Comparison of ENCODE assay signal across 17 cellular contexts in the genomic region with DNA sequence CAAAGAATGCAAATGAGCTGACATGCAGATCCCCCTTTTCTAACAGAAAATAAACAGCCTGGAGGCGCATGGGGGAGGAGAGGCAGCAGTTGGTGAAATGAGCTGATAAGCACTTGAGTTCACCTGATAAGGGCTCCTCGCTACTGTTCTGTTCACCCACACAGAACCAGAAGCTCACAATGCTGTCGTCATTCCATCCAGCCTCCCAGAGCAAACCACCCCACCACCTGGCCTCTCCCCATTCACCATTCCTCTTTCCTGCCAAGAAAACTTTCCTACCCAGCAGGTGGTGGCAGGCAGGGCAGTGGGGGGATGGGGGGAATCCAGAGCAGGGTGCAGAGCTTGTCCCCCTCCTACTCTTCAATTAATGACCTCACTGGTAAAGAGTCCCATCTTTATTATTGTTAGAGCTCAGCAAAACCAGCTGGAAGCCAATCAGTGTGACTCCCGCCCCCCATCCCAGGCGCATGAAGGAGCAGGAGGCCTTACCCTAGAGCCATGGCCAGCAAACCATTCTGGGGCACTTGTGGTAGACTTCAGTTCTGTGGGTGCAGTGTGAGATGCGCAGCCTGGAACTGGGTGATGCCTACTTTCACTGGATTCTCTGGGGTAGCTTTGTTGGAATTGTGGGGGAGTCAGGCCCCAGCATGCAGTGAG.
A peak's percentile ranks its signal among the peaks of the same experiment; 100 is the strongest.
DNase-seq lines count a peak whose midpoint lies in the region; ATAC-seq and TF ChIP-seq lines count a peak whose summit lies in the region.
"Had no signal": no experiment of that assay in that cellular context is flagged by ENCODE, and none has a peak within 500 bp of the region (broad histone marks: within the 10 kb centered on the region; RNA-seq: fewer than 3 reads in every experiment).

No MANE protein-coding gene starts in this region.

- no peaks in the 10 kb centered on the region for H3K23me2 ChIP-seq in H9 (ENCODE audit: insufficient read length, low read depth, low read length, poor library complexity, severe bottlenecking)

- no peak overlapping the region for H4K5ac ChIP-seq in H9 (ENCODE audit: insufficient read length, low read depth, low read length)

- H3K27me3 ChIP-seq in H9 (ENCODE audit: insufficient read depth, low read length), result no peaks in the 10 kb centered on the region
- H3K27me3 ChIP-seq: Peyer's patch had no signal

- ATAC-seq in activated CD8-positive, alpha-beta memory T cell treated with anti-CD3 and anti-CD28 coated beads, Interleukin-2, amount 10 ng/mL, durations not matched to agents 7 days and 5 days, result no peak
- ATAC-seq: esophagus mucosa; stimulated activated naive CD8-positive, alpha-beta T cell treated with anti-CD3 and anti-CD28 coated beads, Interleukin-15, amount 100 ng/mL, for 72 hours had no signal

- H3K9me3 ChIP-seq in H9 (ENCODE audit: control insufficient read depth, low read depth, low read length), result no peaks in the 10 kb centered on the region
- H3K9me3 ChIP-seq: Peyer's patch, SK-N-SH had no signal

- no peak overlapping the region for H3K56ac ChIP-seq in H9 (ENCODE audit: insufficient read length, low read depth, low read length)

- no peak overlapping the region for H4K91ac ChIP-seq in H9 (ENCODE audit: insufficient read length, low read depth, low read length)

- WGBS in H9 (ENCODE audit: extremely low coverage, insufficient read length, low lambda C conversion rate), result no CpG with 5 or more reads among the region's 6 CpGs

- no peak for TF ChIP-seq CTCF in H9 (conservative IDR thresholded peaks at IDR 0.05)

- no peak overlapping the region for H2AK5ac ChIP-seq in H9 (ENCODE audit: insufficient read length, low read length)

- peaks cover 0 to 4% (median 3%) of the 10 kb centered on the region in 3 experiments; a peak in 2 of 7 replicates for H3K36me3 Mint-ChIP-seq in H9 (ENCODE audit: insufficient read depth in 1 of 3, low read depth in 3 of 3)
- no peaks in the 10 kb centered on the region for H3K36me3 Mint-ChIP-seq in activated CD8-positive, alpha-beta memory T cell treated with anti-CD3 and anti-CD28 coated beads, Interleukin-2, amount 10 ng/mL, durations not matched to agents 7 days and 5 days
- H3K36me3 Mint-ChIP-seq: naive B cell had no signal

- no peaks in the 10 kb centered on the region for H3K79me1 ChIP-seq in H9 (ENCODE audit: insufficient read depth, low read depth, low read length, poor library complexity, severe bottlenecking)

- H3K27me3 Mint-ChIP-seq in H9 (ENCODE audit: low read depth), result peaks cover 4% of the 10 kb centered on the region
- H3K27me3 Mint-ChIP-seq in activated CD8-positive, alpha-beta memory T cell treated with anti-CD3 and anti-CD28 coated beads, Interleukin-2, amount 10 ng/mL, durations not matched to agents 7 days and 5 days, result no peaks in the 10 kb centered on the region
- H3K27me3 Mint-ChIP-seq: stimulated activated naive CD8-positive, alpha-beta T cell treated with anti-CD3 and anti-CD28 coated beads, Interleukin-15, amount 100 ng/mL, for 72 hours had no signal

- H3K27ac ChIP-seq in H9 (ENCODE audit: insufficient read length, low read depth, low read length), result no peak overlapping the region
- H3K27ac ChIP-seq: Peyer's patch had no signal

- no peak overlapping the region for H2BK120ac ChIP-seq in H9 (ENCODE audit: low read depth, low read length, poor library complexity, severe bottlenecking)

- no peak overlapping the region for H2AFZ ChIP-seq in H9 (ENCODE audit: low read length)

- H3K79me2 ChIP-seq in H9 (ENCODE audit: insufficient read depth, low read length), result no peaks in the 10 kb centered on the region

- CTCF ChIA-PET in activated CD8-positive, alpha-beta memory T cell treated with anti-CD3 and anti-CD28 coated beads, Interleukin-2, amount 10 ng/mL, durations not matched to agents 7 days and 5 days (lab: Charles Lee), result no interaction called here

- no peaks in the 10 kb centered on the region for H4K20me1 ChIP-seq in H9 (ENCODE audit: control insufficient read depth, insufficient read depth, insufficient read length)

- no peak overlapping the region for H2BK5ac ChIP-seq in H9 (ENCODE audit: insufficient read length, low read length)

- H2BK15ac ChIP-seq in H9 (ENCODE audit: low read depth, low read length), result no peak overlapping the region

- no peak overlapping the region for H3T11ph ChIP-seq in H9 (ENCODE audit: low read length)

- peaks cover 29 to 32% of the 10 kb centered on the region in 2 experiments for H3K4me1 Mint-ChIP-seq in H9
- no peaks in the 10 kb centered on the region for H3K4me1 Mint-ChIP-seq in activated CD8-positive, alpha-beta memory T cell treated with anti-CD3 and anti-CD28 coated beads, Interleukin-2, amount 10 ng/mL, durations not matched to agents 7 days and 5 days
- H3K4me1 Mint-ChIP-seq: naive B cell; stimulated activated naive CD8-positive, alpha-beta T cell treated with anti-CD3 and anti-CD28 coated beads, Interleukin-15, amount 100 ng/mL, for 72 hours had no signal

- H3K9ac ChIP-seq in H9 (ENCODE audit: extremely low read depth, insufficient read length, low read length), result no peak overlapping the region
- H3K9ac ChIP-seq: SK-N-SH had no signal

- no peak overlapping the region for H3K4ac ChIP-seq in H9 (ENCODE audit: low read depth, low read length)

- in situ Hi-C loops in G401 (cut with HindIII; ENCODE audit: low sequenced_read_pairs), result no loop called here
- in situ Hi-C loops in ACHN (cut with HindIII; ENCODE audit: low pct_ligation_motif_present, low pct_unique_long_range_greater_than_20kb, low sequenced_read_pairs), result no loop called here

- H2BK12ac ChIP-seq in H9 (ENCODE audit: insufficient read length, low read depth, low read length), result no peak overlapping the region

- no peak overlapping the region for H3K18ac ChIP-seq in H9 (ENCODE audit: insufficient read length, low read depth, low read length)

- no peak overlapping the region for H3K4me3 Mint-ChIP-seq in H9
- H3K4me3 Mint-ChIP-seq in activated CD8-positive, alpha-beta memory T cell treated with anti-CD3 and anti-CD28 coated beads, Interleukin-2, amount 10 ng/mL, durations not matched to agents 7 days and 5 days, result no peak overlapping the region
- H3K4me3 Mint-ChIP-seq: naive B cell; stimulated activated naive CD8-positive, alpha-beta T cell treated with anti-CD3 and anti-CD28 coated beads, Interleukin-15, amount 100 ng/mL, for 72 hours had no signal

- H3K9me3 Mint-ChIP-seq in H9, result peaks cover 2 to 36% of the 10 kb centered on the region in 2 experiments; a peak in 3 of 5 replicates
- H3K9me3 Mint-ChIP-seq in activated CD8-positive, alpha-beta memory T cell treated with anti-CD3 and anti-CD28 coated beads, Interleukin-2, amount 10 ng/mL, durations not matched to agents 7 days and 5 days (ENCODE audit: low read depth), result no peaks in the 10 kb centered on the region
- H3K9me3 Mint-ChIP-seq: activated T-helper 2 cell treated with anti-CD3 and anti-CD28 coated beads, Interferon-gamma antibody, Interleukin-2, Interleukin-4, amounts not matched to agents 10 μg/mL and 5 μg/mL and 100 μg/mL, durations not matched to agents 14 hours and 24 hours and 36 hours; stimulated activated naive CD8-positive, alpha-beta T cell treated with anti-CD3 and anti-CD28 coated beads, Interleukin-15, amount 100 ng/mL, for 72 hours had no signal

- no peak overlapping the region; a peak in 1 of 7 replicates for H3K27ac Mint-ChIP-seq in H9
- H3K27ac Mint-ChIP-seq in activated CD8-positive, alpha-beta memory T cell treated with anti-CD3 and anti-CD28 coated beads, Interleukin-2, amount 10 ng/mL, durations not matched to agents 7 days and 5 days, result no peak overlapping the region
- H3K27ac Mint-ChIP-seq: activated T-helper 2 cell treated with anti-CD3 and anti-CD28 coated beads, Interferon-gamma antibody, Interleukin-2, Interleukin-4, amounts not matched to agents 10 μg/mL and 5 μg/mL and 100 μg/mL, durations not matched to agents 14 hours and 24 hours and 36 hours; stimulated activated naive CD8-positive, alpha-beta T cell treated with anti-CD3 and anti-CD28 coated beads, Interleukin-15, amount 100 ng/mL, for 72 hours had no signal

- no peak overlapping the region for H2BK20ac ChIP-seq in H9 (ENCODE audit: low read depth, low read length, poor library complexity, severe bottlenecking)

- no peak overlapping the region for H4K8ac ChIP-seq in H9 (replicated peaks; ENCODE audit: insufficient read length, low read depth, low read length)

- H3K14ac ChIP-seq in H9 (ENCODE audit: insufficient read depth, low read length), result no peak overlapping the region

- peaks cover 6% of the 10 kb centered on the region; the same call in 1 of the 2 replicates for H3K4me1 ChIP-seq in H9 (ENCODE audit: insufficient read depth, low read length)
- H3K4me1 ChIP-seq: Peyer's patch had no signal

- no peak overlapping the region for H3K4me2 ChIP-seq in H9 (ENCODE audit: insufficient read depth, insufficient read length, low read length)
- H3K4me2 ChIP-seq: SK-N-SH had no signal

- DNase-seq in H9 (peak; percentile 26), NCI-H2029 treated with DMSO at 0.1 percent for 48 hours (lab: John Stamatoyannopoulos, UW) (peak; percentile 25), SK-N-DZ (ENCODE audit: low spot score) (peak; percentile 77), left kidney (ENCODE audit: low read depth, low spot score) (peak; percentile 6), G401 (ENCODE audit: low spot score) (no peak), ACHN (no peak)
- DNase-seq in activated CD8-positive, alpha-beta memory T cell treated with anti-CD3 and anti-CD28 coated beads, Interleukin-2, amount 10 ng/mL, durations not matched to agents 7 days and 5 days, result no peak
- DNase-seq: naive B cell; NCI-H1694 treated with DMSO at 0.1 percent for 48 hours; NCI-H774; Peyer's patch; SK-N-SH; stimulated activated CD4-positive, alpha-beta T cell treated with anti-CD3 and anti-CD28 coated beads, Interleukin-2, amount 100 ng/mL, for 24 hours; stimulated activated naive CD8-positive, alpha-beta T cell treated with anti-CD3 and anti-CD28 coated beads, Interleukin-15, amount 100 ng/mL, for 72 hours; T-helper 9 cell had no signal

- H3K23ac ChIP-seq in H9 (ENCODE audit: insufficient read length, low read depth, low read length), result no peak overlapping the region

Comparison
In these comparisons a context has a peak if more than half of its experiments do, and no peak if none do; other contexts are left out.
1. DNase-seq: peak in H9 (single experiment), NCI-H2029 treated with DMSO at 0.1 percent for 48 hours (single experiment), SK-N-DZ (single experiment) and left kidney (single experiment); none in G401 (single experiment), ACHN (single experiment) and activated CD8-positive, alpha-beta memory T cell treated with anti-CD3 and anti-CD28 coated beads, Interleukin-2, amount 10 ng/mL, durations not matched to agents 7 days and 5 days (single experiment).